In genomic region chr10:22148956-22149355, GRCh38 we compare ENCODE assay signal across 1 cellular context.
TF ChIP-seq lines count a peak whose summit lies in the region.

No MANE protein-coding gene starts in this region.

TF ChIP-seq in SK-N-SH treated with all-trans-retinoic acid at 6 μM for 48 hours, 23 proteins besides CTCF, POLR2A, EP300 and RAD21 (continued from another document):
- no peak for TF ChIP-seq ZFP3 (CRISPR knock-in tag; IDR thresholded peaks at IDR 0.05)
- no peak for TF ChIP-seq ZNF565 (CRISPR knock-in tag; conservative IDR thresholded peaks at IDR 0.05; ENCODE audit: low read depth)
- TF ChIP-seq SNAI2 (CRISPR knock-in tag; IDR thresholded peaks at IDR 0.05) = no peak
- no peak for TF ChIP-seq GLIS3 (CRISPR knock-in tag; IDR thresholded peaks at IDR 0.05)
- no peak for TF ChIP-seq RARB (CRISPR knock-in tag; IDR thresholded peaks at IDR 0.05)
- TF ChIP-seq PPARA (CRISPR knock-in tag; IDR thresholded peaks at IDR 0.05; ENCODE audit: borderline replicate concordance) = no peak
- TF ChIP-seq PATZ1 (CRISPR knock-in tag; IDR thresholded peaks at IDR 0.05; ENCODE audit: borderline replicate concordance) = no peak
- no peak for TF ChIP-seq ISL1 (CRISPR knock-in tag; IDR thresholded peaks at IDR 0.05)
- no peak for TF ChIP-seq CSDC2 (CRISPR knock-in tag; IDR thresholded peaks at IDR 0.05)
- TF ChIP-seq OSR1 (CRISPR knock-in tag; IDR thresholded peaks at IDR 0.05) = no peak
- TF ChIP-seq TCF4 (CRISPR knock-in tag; IDR thresholded peaks at IDR 0.05; ENCODE audit: borderline replicate concordance) = no peak
- no peak for TF ChIP-seq ZC3H10 (CRISPR knock-in tag; IDR thresholded peaks at IDR 0.05)
